8 cellular contexts compared by ENCODE assay signal in genomic region chr20:37564388-37565133, GRCh38. TPM values are rescaled to one million over a fixed set of nuclear protein-coding genes. Genes with fewer than 3 reads are reported as not detected.
DNase-seq lines count a peak whose midpoint lies in the region; ATAC-seq and TF ChIP-seq lines count a peak whose summit lies in the region.

No MANE protein-coding gene starts in this region.

- no peaks in the 10 kb centered on the region for H4K20me1 ChIP-seq in DOHH2 (ENCODE audit: control insufficient read depth, insufficient read depth, low read depth, low read length)

- no peak overlapping the region for H3K27ac Mint-ChIP-seq in T-helper 17 cell

- no peaks in the 10 kb centered on the region for H3K36me3 ChIP-seq in DOHH2 (ENCODE audit: control insufficient read depth, low read length)
- H3K36me3 ChIP-seq in liver (ENCODE audit: control insufficient read depth in 4 of 4, insufficient read depth in 3 of 4, low read depth in 1 of 4, low read length in 3 of 4), result peaks cover 0 to 3% (median 0%) of the 10 kb centered on the region in 4 donors

- peaks cover 35% of the 10 kb centered on the region for H3K27me3 ChIP-seq in DOHH2 (ENCODE audit: control insufficient read depth, low read length)
- peaks cover 0 to 3% (median 0%) of the 10 kb centered on the region in 4 donors for H3K27me3 ChIP-seq in liver (ENCODE audit: control insufficient read depth in 4 of 4, insufficient read depth in 4 of 4, low read length in 3 of 4)

- ATAC-seq in T-helper 17 cell (peak; percentile 62), GM18870 (IDR thresholded peaks at IDR 0.05; ENCODE audit: unreplicated experiment) (no peak), GM21381 (IDR thresholded peaks at IDR 0.05; ENCODE audit: unreplicated experiment) (no peak)

- no peaks in the 10 kb centered on the region for H3K79me2 ChIP-seq in DOHH2 (ENCODE audit: control insufficient read depth, low read length)

- H3K9me3 ChIP-seq in DOHH2 (ENCODE audit: control insufficient read depth, insufficient read depth, low read length), result no peaks in the 10 kb centered on the region
- no peaks in the 10 kb centered on the region for H3K9me3 ChIP-seq in T-helper 17 cell (ENCODE audit: control insufficient read depth, low read length, poor library complexity, severe bottlenecking)
- H3K9me3 ChIP-seq in liver (ENCODE audit: control insufficient read depth in 4 of 4, low read length in 3 of 4), result no peaks in the 10 kb centered on the region

- no peak overlapping the region for H3K4me3 ChIP-seq in DOHH2 (ENCODE audit: low read length)
- H3K4me3 ChIP-seq in LNCaP clone FGC (ENCODE audit: low read depth, low read length), result no peak overlapping the region
- H3K4me3 ChIP-seq in cardiac fibroblast (replicated peaks in 1 of 2; ENCODE audit: low read depth in 2 of 2, low read length in 2 of 2), result no peak overlapping the region
- H3K4me3 ChIP-seq in liver (ENCODE audit: low read depth in 1 of 3, low read length in 3 of 3), result no peak overlapping the region

- H3K27ac ChIP-seq in DOHH2 (ENCODE audit: low read depth, low read length) (no peak overlapping the region), liver (ENCODE audit: low read depth in 1 of 2, low read length in 2 of 2) (no peak overlapping the region)

- no peak for DNase-seq in LNCaP clone FGC (ENCODE audit: low read depth)
- peak; percentile 11 to 48 (median 26) for DNase-seq in T-helper 17 cell
- peak; percentile 22 to 26 for DNase-seq in cardiac fibroblast (ENCODE audit: low read depth in 2 of 2)
- peak; percentile 8 for DNase-seq in stimulated activated CD8-positive, alpha-beta memory T cell treated with anti-CD3 and anti-CD28 coated beads, Interleukin-12 subunit alpha, Interleukin-12 subunit beta, amount 100 ng/mL, for 4 hours (ENCODE audit: low read depth)

- no peak overlapping the region for H3K4me3 Mint-ChIP-seq in T-helper 17 cell

- H3K4me1 Mint-ChIP-seq in T-helper 17 cell, result peaks cover 11% of the 10 kb centered on the region

- WGBS in liver, result 11% methylated on average over 34 of the region's 34 CpGs

- H3K9ac ChIP-seq in liver (ENCODE audit: low read depth in 1 of 2, low read length in 2 of 2), result no peak overlapping the region

- H3F3A ChIP-seq in DOHH2 (ENCODE audit: control insufficient read depth, insufficient read depth), result no peaks in the 10 kb centered on the region

- peaks cover 77% of the 10 kb centered on the region for H3K27me3 Mint-ChIP-seq in T-helper 17 cell

- H3K9me2 ChIP-seq in DOHH2 (replicated peaks; ENCODE audit: control insufficient read depth, low read length), result no peaks in the 10 kb centered on the region

- H3K4me1 ChIP-seq in DOHH2 (ENCODE audit: control insufficient read depth, low read length) (no peaks in the 10 kb centered on the region), liver (ENCODE audit: control insufficient read depth in 4 of 4, insufficient read depth in 4 of 4, low read length in 3 of 4) (peaks cover 0 to 3% (median 0%) of the 10 kb centered on the region in 4 donors)

- no peak overlapping the region for H3K4me2 ChIP-seq in DOHH2 (ENCODE audit: low read length)

- TF ChIP-seq CTCF in DOHH2 (IDR thresholded peaks at IDR 0.05; ENCODE audit: low read depth, low read length, poor library complexity, severe bottlenecking) (peak; percentile 89), LNCaP clone FGC (IDR thresholded peaks at IDR 0.05; ENCODE audit: control insufficient read depth, extremely low read depth, insufficient read depth) (peak; percentile 92), cardiac fibroblast (IDR thresholded peaks at IDR 0.05; ENCODE audit: low read depth, low read length) (peak; percentile 81), liver (IDR thresholded peaks at IDR 0.05; ENCODE audit: low read depth, low read length, missing input control) (peak; percentile 73)

- H3K36me3 Mint-ChIP-seq in T-helper 17 cell (ENCODE audit: low read depth), result peaks cover 4% of the 10 kb centered on the region

- peak; percentile 88 to 95 for TF ChIP-seq RAD21 in liver (IDR thresholded peaks at IDR 0.05)

TF ChIP-seq in liver, 16 proteins besides CTCF, POLR2A, EP300 and RAD21:
- TF ChIP-seq YY1 (IDR thresholded peaks at IDR 0.05) (no peak), SP1 (IDR thresholded peaks at IDR 0.05) (no peak), FOXA2 (IDR thresholded peaks at IDR 0.05) (no peak), HNF4A (conservative IDR thresholded peaks at IDR 0.05) (no peak), JUND (IDR thresholded peaks at IDR 0.05) (no peak), GABPA (IDR thresholded peaks at IDR 0.05 in 1 of 2, conservative IDR thresholded peaks at IDR 0.05 in 1 of 2) (no peak), NR2F2 (IDR thresholded peaks at IDR 0.05) (no peak), ATF3 (IDR thresholded peaks at IDR 0.05) (no peak), TAF1 (conservative IDR thresholded peaks at IDR 0.05) (no peak), FOXA1 (IDR thresholded peaks at IDR 0.05) (no peak), HNF4G (IDR thresholded peaks at IDR 0.05) (no peak), MAX (IDR thresholded peaks at IDR 0.05) (no peak), ZBTB33 (IDR thresholded peaks at IDR 0.05) (no peak), EGR1 (IDR thresholded peaks at IDR 0.05; ENCODE audit: low read depth in 2 of 2) (no peak), REST (IDR thresholded peaks at IDR 0.05) (no peak), RXRA (IDR thresholded peaks at IDR 0.05) (no peak)

RNA-seq across cellular contexts. Expression of gene BLCAP, which starts 36.9 kb away (rescaled TPM):
- 10 to 100 TPM; 56.9 to 65.0 TPM for total RNA-seq in T-helper 17 cell
- 10 to 100 TPM; 12.6 to 46.4 TPM for total RNA-seq in liver
- 10 to 100 TPM; 52.0 to 72.0 TPM for polyA plus RNA-seq in liver

RNA-seq across cellular contexts. Expression of gene NNAT, which starts 43.5 kb away (rescaled TPM):
- total RNA-seq in T-helper 17 cell (not detected), liver (not detected)
- polyA plus RNA-seq in liver, result under 1 TPM; 0.09 to 0.24 TPM
